ENCODE assay signal across 18 cellular contexts in the genomic region with DNA sequence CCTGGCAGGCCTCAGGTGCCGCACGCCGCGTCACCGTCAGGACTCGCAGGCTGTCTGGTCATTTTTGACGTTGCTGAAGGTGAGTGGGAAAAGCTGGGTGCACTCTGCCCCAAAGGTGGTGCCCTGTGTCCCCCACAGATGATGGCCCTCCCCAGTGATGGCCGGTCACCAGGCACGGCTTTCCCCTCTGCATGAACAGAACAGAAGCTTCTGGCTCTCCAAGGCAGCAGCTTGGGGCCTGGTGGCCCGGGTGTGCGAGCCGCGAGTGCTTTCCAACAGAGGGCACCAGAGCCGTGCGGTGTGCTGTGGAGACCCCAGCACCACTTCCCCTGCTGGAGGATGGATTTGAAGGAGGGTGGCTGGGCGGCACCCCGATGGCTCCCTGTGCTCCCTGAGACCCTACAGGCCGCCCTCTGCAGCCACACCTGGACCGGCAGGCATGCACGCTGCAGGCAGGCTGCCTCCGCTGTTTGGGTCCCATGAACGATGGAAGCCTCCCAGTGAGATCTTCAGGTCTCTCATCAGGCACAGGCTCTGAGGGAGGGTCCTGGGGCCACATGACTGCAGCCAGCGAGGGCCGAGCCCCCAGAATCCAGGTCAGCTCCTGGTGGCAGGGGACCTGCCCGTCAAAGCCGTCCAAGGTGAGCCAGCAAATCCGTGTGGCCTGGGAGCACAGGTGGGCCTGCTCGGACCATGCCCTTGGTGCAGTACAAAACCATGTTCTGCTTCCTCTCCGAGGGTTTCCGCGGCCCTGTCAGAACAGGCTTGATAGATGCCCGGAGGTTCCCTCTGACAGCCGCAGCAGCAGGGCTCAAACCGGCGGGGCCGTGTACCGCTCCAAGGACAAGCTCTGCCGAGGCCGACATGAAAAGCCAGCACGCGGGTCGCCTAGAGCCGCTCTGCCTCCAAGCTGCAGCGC.
DNase-seq lines count a peak whose midpoint lies in the region; ATAC-seq and TF ChIP-seq lines count a peak whose summit lies in the region.
"Had no signal": no experiment of that assay in that cellular context is flagged by ENCODE, and none has a peak within 500 bp of the region (broad histone marks: within the 10 kb centered on the region; RNA-seq: fewer than 3 reads in every experiment).

No MANE protein-coding gene starts in this region.

- H3K4me3 ChIP-seq in GM23338 (no peak overlapping the region), iPS DF 6.9 (ENCODE audit: low read length) (no peak overlapping the region), PC-9 (no peak overlapping the region)
- H3K4me3 ChIP-seq: dorsolateral prefrontal cortex, left lung, thoracic aorta had no signal

- WGBS in iPS DF 6.9 (ENCODE audit: insufficient coverage, insufficient read length): no CpG with 5 or more reads among the region's 44 CpGs

- intact Hi-C loops in PC-9 (cut with micrococcal nuclease; ENCODE audit: unreplicated experiment): no loop called here

- H3K79me2 ChIP-seq in GM23338 (replicated peaks; ENCODE audit: insufficient read depth) (no peaks in the 10 kb centered on the region), PC-9 (ENCODE audit: low read depth) (no peaks in the 10 kb centered on the region)

- H3K4me3 Mint-ChIP-seq in GM23338 (no peak overlapping the region), progenitor cell of endocrine pancreas (ENCODE audit: low read depth) (no peak overlapping the region)
- H3K4me3 Mint-ChIP-seq: brain, CD14-positive monocyte, T-cell had no signal

- CTCF ChIA-PET in PC-9 (lab: Charles Lee): no interaction called here

- H3K4me1 ChIP-seq in GM23338 (ENCODE audit: insufficient read depth) (no peaks in the 10 kb centered on the region), iPS DF 6.9 (ENCODE audit: control insufficient read depth, insufficient read depth, low read length) (no peaks in the 10 kb centered on the region), PC-9 (replicated peaks; ENCODE audit: insufficient read depth) (no peaks in the 10 kb centered on the region)
- H3K4me1 ChIP-seq: left lung had no signal

- H4K20me1 ChIP-seq in GM23338 (replicated peaks; ENCODE audit: insufficient read depth) (no peaks in the 10 kb centered on the region), PC-9 (ENCODE audit: insufficient read depth) (no peaks in the 10 kb centered on the region)

- H3F3A ChIP-seq in GM23338 (replicated peaks; ENCODE audit: low read depth): no peaks in the 10 kb centered on the region
- H3F3A ChIP-seq in PC-9 (ENCODE audit: insufficient read depth, low read depth): no peaks in the 10 kb centered on the region

- H3K9me3 ChIP-seq in iPS DF 6.9 (ENCODE audit: control insufficient read depth, insufficient read depth, low read length) (no peaks in the 10 kb centered on the region), PC-9 (ENCODE audit: insufficient read depth, low read depth) (no peaks in the 10 kb centered on the region)
- H3K9me3 ChIP-seq: left lung, thoracic aorta had no signal

- no peaks in the 10 kb centered on the region for H3K27me3 ChIP-seq in GM23338 (ENCODE audit: insufficient read depth)
- no peaks in the 10 kb centered on the region for H3K27me3 ChIP-seq in iPS DF 6.9 (ENCODE audit: control insufficient read depth, insufficient read depth, low read length)
- no peaks in the 10 kb centered on the region for H3K27me3 ChIP-seq in PC-9 (ENCODE audit: insufficient read depth, low read depth)
- H3K27me3 ChIP-seq: dorsolateral prefrontal cortex, left lung had no signal

- H3K9me2 ChIP-seq in GM23338 (ENCODE audit: insufficient read depth): no peaks in the 10 kb centered on the region
- H3K9me2 ChIP-seq in PC-9 (ENCODE audit: insufficient read depth): no peaks in the 10 kb centered on the region

- no peaks in the 10 kb centered on the region for H3K27me3 Mint-ChIP-seq in GM23338 (ENCODE audit: insufficient read depth, low read depth, poor library complexity)
- peaks cover 58% of the 10 kb centered on the region for H3K27me3 Mint-ChIP-seq in progenitor cell of endocrine pancreas
- H3K27me3 Mint-ChIP-seq: brain, T-cell had no signal

- H3K36me3 ChIP-seq in GM23338 (ENCODE audit: insufficient read depth) (no peaks in the 10 kb centered on the region), iPS DF 6.9 (ENCODE audit: control insufficient read depth, insufficient read depth, low read length) (no peaks in the 10 kb centered on the region), PC-9 (ENCODE audit: low read depth) (no peaks in the 10 kb centered on the region)
- H3K36me3 ChIP-seq: thoracic aorta had no signal

- H3K4me1 Mint-ChIP-seq in GM23338: no peaks in the 10 kb centered on the region
- no peaks in the 10 kb centered on the region for H3K4me1 Mint-ChIP-seq in progenitor cell of endocrine pancreas (ENCODE audit: low read depth)
- H3K4me1 Mint-ChIP-seq: T-cell had no signal

- BruUV-seq in PC-9 (replicated peaks; lab: Mats Ljungman, UMichigan): no TSS peak

- H3K36me3 Mint-ChIP-seq in GM23338 (ENCODE audit: low read depth) (no peaks in the 10 kb centered on the region), progenitor cell of endocrine pancreas (ENCODE audit: insufficient read depth) (peaks cover 5% of the 10 kb centered on the region)
- H3K36me3 Mint-ChIP-seq: brain had no signal

- no peak overlapping the region for H3K27ac ChIP-seq in GM23338 (ENCODE audit: low read depth)
- H3K27ac ChIP-seq in iPS DF 6.9 (ENCODE audit: low read length): no peak overlapping the region
- H3K27ac ChIP-seq in PC-9: no peak overlapping the region
- H3K27ac ChIP-seq: dorsolateral prefrontal cortex, left lung, thoracic aorta had no signal

- H3K27ac Mint-ChIP-seq in GM23338 (no peak overlapping the region), progenitor cell of endocrine pancreas (no peak overlapping the region)
- H3K27ac Mint-ChIP-seq: brain, T-cell had no signal

- H3K4me2 ChIP-seq in GM23338 (no peak overlapping the region), PC-9 (no peak overlapping the region)

- H3K9me3 Mint-ChIP-seq in GM23338 (no peaks in the 10 kb centered on the region), progenitor cell of endocrine pancreas (ENCODE audit: low read depth) (no peaks in the 10 kb centered on the region)
- H3K9me3 Mint-ChIP-seq: brain had no signal

- peak; percentile 87 for DNase-seq in GM23338 (ENCODE audit: low spot score)
- DNase-seq in SK-N-DZ (ENCODE audit: low spot score): peak; percentile 56
- peak; percentile 54 for DNase-seq in iPS DF 6.9 (ENCODE audit: low read depth, low spot score)
- peak; percentile 11 for DNase-seq in progenitor cell of endocrine pancreas (ENCODE audit: low spot score, unreplicated experiment)
- DNase-seq in amygdala (lab: John Stamatoyannopoulos, UW): no peak
- no peak for DNase-seq in NK-92 (lab: John Stamatoyannopoulos, UW; ENCODE audit: unreplicated experiment)
- DNase-seq in PC-9: no peak
- DNase-seq: activated CD4-positive, CD25-positive, alpha-beta regulatory T cell; activated naive CD4-positive, alpha-beta T cell treated with anti-CD3 and anti-CD28 coated beads, Interleukin-2, amount 50 U/mL, for 16 hours; NCI-H1930; NCI-H510A treated with DMSO at 0.1 percent for 48 hours had no signal

- no peak overlapping the region for H2AFZ ChIP-seq in GM23338
- H2AFZ ChIP-seq in PC-9: no peak overlapping the region

- ATAC-seq in GM23338: peak; percentile 96
- ATAC-seq in GM18498 (IDR thresholded peaks at IDR 0.05; ENCODE audit: unreplicated experiment): no peak
- ATAC-seq: left lung, T-cell had no signal

- POLR2A ChIA-PET in PC-9 (lab: Charles Lee; ENCODE audit: unreplicated experiment): no interaction called here

- TF ChIP-seq CTCF in GM23338 (conservative IDR thresholded peaks at IDR 0.05; ENCODE audit: low read depth in 2 of 2) (peak; percentile 51 to 83), progenitor cell of endocrine pancreas (IDR thresholded peaks at IDR 0.05; ENCODE audit: unreplicated experiment) (peak; percentile 45), PC-9 (conservative IDR thresholded peaks at IDR 0.05) (no peak)

TF ChIP-seq in GM23338, 12 proteins besides CTCF, POLR2A, EP300 and RAD21 (continues in another document):
- no peak for TF ChIP-seq POLR2AphosphoS5 (IDR thresholded peaks at IDR 0.05; ENCODE audit: low read depth)
- no peak for TF ChIP-seq ZNF331 (CRISPR knock-in tag; IDR thresholded peaks at IDR 0.05; ENCODE audit: low read depth)
- TF ChIP-seq, protein P1, sequence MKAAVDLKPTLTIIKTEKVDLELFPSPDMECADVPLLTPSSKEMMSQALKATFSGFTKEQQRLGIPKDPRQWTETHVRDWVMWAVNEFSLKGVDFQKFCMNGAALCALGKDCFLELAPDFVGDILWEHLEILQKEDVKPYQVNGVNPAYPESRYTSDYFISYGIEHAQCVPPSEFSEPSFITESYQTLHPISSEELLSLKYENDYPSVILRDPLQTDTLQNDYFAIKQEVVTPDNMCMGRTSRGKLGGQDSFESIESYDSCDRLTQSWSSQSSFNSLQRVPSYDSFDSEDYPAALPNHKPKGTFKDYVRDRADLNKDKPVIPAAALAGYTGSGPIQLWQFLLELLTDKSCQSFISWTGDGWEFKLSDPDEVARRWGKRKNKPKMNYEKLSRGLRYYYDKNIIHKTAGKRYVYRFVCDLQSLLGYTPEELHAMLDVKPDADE (IDR thresholded peaks at IDR 0.05): no peak
- TF ChIP-seq JUNB (IDR thresholded peaks at IDR 0.05; ENCODE audit: unreplicated experiment): no peak
- TF ChIP-seq, protein P2, sequence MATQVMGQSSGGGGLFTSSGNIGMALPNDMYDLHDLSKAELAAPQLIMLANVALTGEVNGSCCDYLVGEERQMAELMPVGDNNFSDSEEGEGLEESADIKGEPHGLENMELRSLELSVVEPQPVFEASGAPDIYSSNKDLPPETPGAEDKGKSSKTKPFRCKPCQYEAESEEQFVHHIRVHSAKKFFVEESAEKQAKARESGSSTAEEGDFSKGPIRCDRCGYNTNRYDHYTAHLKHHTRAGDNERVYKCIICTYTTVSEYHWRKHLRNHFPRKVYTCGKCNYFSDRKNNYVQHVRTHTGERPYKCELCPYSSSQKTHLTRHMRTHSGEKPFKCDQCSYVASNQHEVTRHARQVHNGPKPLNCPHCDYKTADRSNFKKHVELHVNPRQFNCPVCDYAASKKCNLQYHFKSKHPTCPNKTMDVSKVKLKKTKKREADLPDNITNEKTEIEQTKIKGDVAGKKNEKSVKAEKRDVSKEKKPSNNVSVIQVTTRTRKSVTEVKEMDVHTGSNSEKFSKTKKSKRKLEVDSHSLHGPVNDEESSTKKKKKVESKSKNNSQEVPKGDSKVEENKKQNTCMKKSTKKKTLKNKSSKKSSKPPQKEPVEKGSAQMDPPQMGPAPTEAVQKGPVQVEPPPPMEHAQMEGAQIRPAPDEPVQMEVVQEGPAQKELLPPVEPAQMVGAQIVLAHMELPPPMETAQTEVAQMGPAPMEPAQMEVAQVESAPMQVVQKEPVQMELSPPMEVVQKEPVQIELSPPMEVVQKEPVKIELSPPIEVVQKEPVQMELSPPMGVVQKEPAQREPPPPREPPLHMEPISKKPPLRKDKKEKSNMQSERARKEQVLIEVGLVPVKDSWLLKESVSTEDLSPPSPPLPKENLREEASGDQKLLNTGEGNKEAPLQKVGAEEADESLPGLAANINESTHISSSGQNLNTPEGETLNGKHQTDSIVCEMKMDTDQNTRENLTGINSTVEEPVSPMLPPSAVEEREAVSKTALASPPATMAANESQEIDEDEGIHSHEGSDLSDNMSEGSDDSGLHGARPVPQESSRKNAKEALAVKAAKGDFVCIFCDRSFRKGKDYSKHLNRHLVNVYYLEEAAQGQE (IDR thresholded peaks at IDR 0.05; ENCODE audit: unreplicated experiment): no peak
- TF ChIP-seq ZNF114 (CRISPR knock-in tag; IDR thresholded peaks at IDR 0.05): no peak
- TF ChIP-seq STAT1 (IDR thresholded peaks at IDR 0.05; ENCODE audit: unreplicated experiment): no peak

Comparison
In these comparisons a context has a peak if more than half of its experiments do, and no peak if none do; other contexts are left out.
1. DNase-seq: peak in GM23338 (single experiment), SK-N-DZ (single experiment), iPS DF 6.9 (single experiment) and progenitor cell of endocrine pancreas (single experiment); none in amygdala (0 of 56), NK-92 (single experiment) and PC-9 (0 of 2).